ENCODE assay signal across 14 cellular contexts in genomic region chr4:2805712-2806391, GRCh38. TPM values are rescaled to one million over a fixed set of nuclear protein-coding genes. Genes with fewer than 3 reads are reported as not detected.
DNase-seq lines count a peak whose midpoint lies in the region; ATAC-seq and TF ChIP-seq lines count a peak whose summit lies in the region.
"Had no signal": no experiment of that assay in that cellular context is flagged by ENCODE, and none has a peak within 500 bp of the region (broad histone marks: within the 10 kb centered on the region; RNA-seq: fewer than 3 reads in every experiment).

No MANE protein-coding gene starts in this region.

- H3K4me1 ChIP-seq in esophagus (ENCODE audit: control insufficient read depth in 2 of 2, insufficient read depth in 2 of 2, low read length in 1 of 2) (peaks cover 25 to 54% of the 10 kb centered on the region in 2 donors), mucosa of descending colon (ENCODE audit: low read depth) (peaks cover 60% of the 10 kb centered on the region)

- intact Hi-C loops in mucosa of descending colon (cut with DNase I, micrococcal nuclease): no loop called here

- DNase-seq in NCI-H2029 (lab: John Stamatoyannopoulos, UW) (peak; percentile 41), NCI-H2029 treated with DMSO at 0.1 percent for 48 hours (lab: John Stamatoyannopoulos, UW) (no peak), mucosa of descending colon (peak; percentile 93 to 95 (median 94)), ureter (ENCODE audit: low spot score) (peak; percentile 88), NCI-H2081 (lab: John Stamatoyannopoulos, UW) (no peak)
- DNase-seq in stimulated activated CD4-positive, alpha-beta T cell treated with anti-CD3 and anti-CD28 coated beads, Interleukin-1b, Interleukin-23, amount 100 ng/mL, for 48 hours: no peak
- DNase-seq: activated CD8-positive, alpha-beta memory T cell treated with anti-CD3 and anti-CD28 coated beads for 24 hours; NCI-H510A treated with DMSO at 0.1 percent for 48 hours; stimulated activated CD8-positive, alpha-beta memory T cell treated with anti-CD3 and anti-CD28 coated beads, Interleukin-4, amount 100 ng/mL, for 48 hours had no signal

- no peaks in the 10 kb centered on the region for H3K27me3 ChIP-seq in esophagus (ENCODE audit: control insufficient read depth in 1 of 2, insufficient read depth in 2 of 2, low read length in 2 of 2)
- H3K27me3 ChIP-seq: adrenal gland had no signal

- TF ChIP-seq CTCF in mucosa of descending colon (IDR thresholded peaks at IDR 0.05): no peak

- peak overlapping the region; percentile 9 to 27 for H3K27ac ChIP-seq in esophagus (ENCODE audit: low read depth in 2 of 2, low read length in 1 of 2)
- H3K27ac ChIP-seq: 22Rv1, KMS-11 had no signal

- ATAC-seq in mucosa of descending colon (peak; percentile 86), GM21447 (IDR thresholded peaks at IDR 0.05; ENCODE audit: unreplicated experiment) (no peak)

- WGBS in esophagus, 2 donors: 35 to 43% methylated on average over 21 of the region's 21 CpGs

- no peaks in the 10 kb centered on the region for H3K9me3 ChIP-seq in esophagus (ENCODE audit: control insufficient read depth in 2 of 2, insufficient read depth in 1 of 2, low read depth in 1 of 2, low read length in 1 of 2)
- no peaks in the 10 kb centered on the region for H3K9me3 ChIP-seq in mucosa of descending colon
- H3K9me3 ChIP-seq: adrenal gland had no signal

- peaks cover 0 to 16% of the 10 kb centered on the region in 2 donors for H3K36me3 ChIP-seq in esophagus (ENCODE audit: control insufficient read depth in 2 of 2, insufficient read depth in 2 of 2, low read length in 1 of 2)
- H3K36me3 ChIP-seq in mucosa of descending colon (ENCODE audit: low read depth): no peaks in the 10 kb centered on the region
- H3K36me3 ChIP-seq: adrenal gland had no signal

- no peak overlapping the region for H3K4me3 ChIP-seq in esophagus (ENCODE audit: low read depth in 1 of 2, low read length in 2 of 2)
- H3K4me3 ChIP-seq in mucosa of descending colon: no peak overlapping the region
- H3K4me3 ChIP-seq: adrenal gland had no signal

RNA-seq across cellular contexts. Expression of gene SH3BP2, which starts 13.0 kb away (rescaled TPM):
- 10 to 100 TPM; 14.3 to 45.1 TPM for polyA plus RNA-seq in esophagus
- total RNA-seq in mucosa of descending colon (10 to 100 TPM; 48.1 to 75.3 (median 73.0) TPM), ureter (109 TPM)

RNA-seq across cellular contexts. Expression of gene ADD1, which starts 37.8 kb away (rescaled TPM):
- 100 to 1,000 TPM; 102 to 156 TPM for polyA plus RNA-seq in esophagus
- total RNA-seq in mucosa of descending colon (100 to 1,000 TPM; 201 to 373 (median 261) TPM), ureter (416 TPM)

RNA-seq across cellular contexts. Expression of gene TNIP2, which starts 49.7 kb away (rescaled TPM):
- 10 to 100 TPM; 29.3 to 29.7 TPM for polyA plus RNA-seq in esophagus
- total RNA-seq in mucosa of descending colon (10 to 100 TPM; 50.3 to 51.5 (median 51.2) TPM), ureter (41.0 TPM)

Comparison
In these comparisons a context has a peak if more than half of its experiments do, and no peak if none do; other contexts are left out.
1. DNase-seq: peak in NCI-H2029 (single experiment), mucosa of descending colon (3 of 3) and ureter (single experiment); none in NCI-H2029 treated with DMSO at 0.1 percent for 48 hours (single experiment), stimulated activated CD4-positive, alpha-beta T cell treated with anti-CD3 and anti-CD28 coated beads, Interleukin-1b, Interleukin-23, amount 100 ng/mL, for 48 hours (single experiment) and NCI-H2081 (0 of 2).